ENCODE assay signal across 20 cellular contexts in genomic region chr9:89939893-89940292, GRCh38.
A peak's percentile ranks its signal among the peaks of the same experiment; 100 is the strongest.
DNase-seq lines count a peak whose midpoint lies in the region; ATAC-seq and TF ChIP-seq lines count a peak whose summit lies in the region.
"Had no signal": no experiment of that assay in that cellular context is flagged by ENCODE, and none has a peak within 500 bp of the region (broad histone marks: within the 10 kb centered on the region; RNA-seq: fewer than 3 reads in every experiment).

No MANE protein-coding gene starts in this region.

- no peaks in the 10 kb centered on the region for H3K36me3 Mint-ChIP-seq in activated CD4-positive, alpha-beta T cell treated with anti-CD3 and anti-CD28 coated beads, Interleukin-2, amount 10 ng/mL, durations not matched to agents 7 days and 5 days (ENCODE audit: low read depth)
- H3K36me3 Mint-ChIP-seq in activated CD4-positive, alpha-beta T cell treated with anti-CD3 and anti-CD28 coated beads for 36 hours (ENCODE audit: low read depth): no peaks in the 10 kb centered on the region
- H3K36me3 Mint-ChIP-seq: CD4-positive, CD25-positive, alpha-beta regulatory T cell; CD8-positive, alpha-beta T cell had no signal

- peaks cover 10 to 17% of the 10 kb centered on the region in 2 donors for H3K4me1 ChIP-seq in adrenal gland (replicated peaks in 1 of 2)
- H3K4me1 ChIP-seq in uterus: peaks cover 0 to 12% of the 10 kb centered on the region in 2 donors
- H3K4me1 ChIP-seq: Caco-2 had no signal

- H3K4me3 Mint-ChIP-seq in activated CD4-positive, alpha-beta T cell treated with anti-CD3 and anti-CD28 coated beads, Interleukin-2, amount 10 ng/mL, durations not matched to agents 7 days and 5 days: no peak overlapping the region
- H3K4me3 Mint-ChIP-seq in activated CD4-positive, alpha-beta T cell treated with anti-CD3 and anti-CD28 coated beads for 36 hours: no peak overlapping the region
- H3K4me3 Mint-ChIP-seq: B cell; CD4-positive, CD25-positive, alpha-beta regulatory T cell; CD8-positive, alpha-beta T cell had no signal

- peak overlapping the region; percentile 47 for H3K27ac Mint-ChIP-seq in activated CD4-positive, alpha-beta T cell treated with anti-CD3 and anti-CD28 coated beads, Interleukin-2, amount 10 ng/mL, durations not matched to agents 7 days and 5 days
- no peak overlapping the region for H3K27ac Mint-ChIP-seq in activated CD4-positive, alpha-beta T cell treated with anti-CD3 and anti-CD28 coated beads for 36 hours
- H3K27ac Mint-ChIP-seq: B cell; CD8-positive, alpha-beta T cell had no signal

- no peak for ATAC-seq in activated CD4-positive, alpha-beta T cell treated with anti-CD3 and anti-CD28 coated beads for 36 hours
- ATAC-seq in GM19351 (IDR thresholded peaks at IDR 0.05; ENCODE audit: unreplicated experiment): no peak
- ATAC-seq: CD8-positive, alpha-beta T cell had no signal

- H3K9me3 ChIP-seq in adrenal gland (replicated peaks in 1 of 3) (no peaks in the 10 kb centered on the region), uterus (no peaks in the 10 kb centered on the region)
- H3K9me3 ChIP-seq: BLaER1, Caco-2 had no signal

- H3K27me3 Mint-ChIP-seq in activated CD4-positive, alpha-beta T cell treated with anti-CD3 and anti-CD28 coated beads, Interleukin-2, amount 10 ng/mL, durations not matched to agents 7 days and 5 days: peaks cover 31% of the 10 kb centered on the region
- H3K27me3 Mint-ChIP-seq in activated CD4-positive, alpha-beta T cell treated with anti-CD3 and anti-CD28 coated beads for 36 hours: peaks cover 18% of the 10 kb centered on the region

- CTCF ChIA-PET in activated CD4-positive, alpha-beta T cell treated with anti-CD3 and anti-CD28 coated beads, Interleukin-2, amount 10 ng/mL, durations not matched to agents 7 days and 5 days (lab: Charles Lee): no interaction called here
- CTCF ChIA-PET in activated CD4-positive, alpha-beta T cell treated with anti-CD3 and anti-CD28 coated beads for 36 hours (lab: Charles Lee): no interaction called here

- 90 to 94% (median 92%) methylated on average over 8 of the region's 8 CpGs for WGBS in adrenal gland, 4 donors

- no peak overlapping the region for H3K4me3 ChIP-seq in adrenal gland
- H3K4me3 ChIP-seq in uterus: no peak overlapping the region
- H3K4me3 ChIP-seq: BLaER1, GM23248 had no signal

- TF ChIP-seq POLR2A in adrenal gland (IDR thresholded peaks at IDR 0.05): no peak
- TF ChIP-seq POLR2A in uterus (IDR thresholded peaks at IDR 0.05): no peak

- DNase-seq in activated CD4-positive, alpha-beta T cell treated with anti-CD3 and anti-CD28 coated beads, Interleukin-2, amount 10 ng/mL, durations not matched to agents 7 days and 5 days: no peak
- no peak for DNase-seq in activated CD4-positive, alpha-beta T cell treated with anti-CD3 and anti-CD28 coated beads for 36 hours
- DNase-seq in adrenal gland: peak in 1 of 7 donors; percentile 22
- DNase-seq in left kidney (ENCODE audit: low read depth, low spot score): peak; percentile 49
- no peak for DNase-seq in uterus
- DNase-seq in RKO (ENCODE audit: low spot score): no peak
- no peak for DNase-seq in stimulated activated CD4-positive, alpha-beta T cell treated with anti-CD3 and anti-CD28 coated beads, Interleukin-1b, Interleukin-23, amount 100 ng/mL, for 48 hours
- DNase-seq: Caco-2; CD4-positive, CD25-positive, alpha-beta regulatory T cell; CD8-positive, alpha-beta T cell; DMS153; DND-41; H7; HCEC 1CT had no signal

- no peaks in the 10 kb centered on the region for H3K36me3 ChIP-seq in adrenal gland (replicated peaks in 1 of 2)
- no peaks in the 10 kb centered on the region for H3K36me3 ChIP-seq in uterus
- H3K36me3 ChIP-seq: BLaER1 had no signal

- H3K27me3 ChIP-seq in adrenal gland (no peaks in the 10 kb centered on the region), uterus (no peaks in the 10 kb centered on the region)
- H3K27me3 ChIP-seq: BLaER1 had no signal

- intact Hi-C loops in activated CD4-positive, alpha-beta T cell treated with anti-CD3 and anti-CD28 coated beads for 36 hours (cut with DNase I, micrococcal nuclease): no loop called here
- intact Hi-C loops in adrenal gland (cut with DNase I) (no loop called here), uterus (cut with DNase I; ENCODE audit: low total_unique reads) (no loop called here)

- H3K27ac ChIP-seq in adrenal gland (peak overlapping the region in 3 of 5 donors; percentile 53 to 72 (median 70)), uterus (peak overlapping the region; percentile 32 to 76)
- H3K27ac ChIP-seq: 22Rv1, BLaER1, C4-2B, GM23248 had no signal

- no peaks in the 10 kb centered on the region for H3K9me3 Mint-ChIP-seq in activated CD4-positive, alpha-beta T cell treated with anti-CD3 and anti-CD28 coated beads, Interleukin-2, amount 10 ng/mL, durations not matched to agents 7 days and 5 days
- H3K9me3 Mint-ChIP-seq in activated CD4-positive, alpha-beta T cell treated with anti-CD3 and anti-CD28 coated beads for 36 hours (ENCODE audit: low read depth): no peaks in the 10 kb centered on the region
- H3K9me3 Mint-ChIP-seq: CD4-positive, CD25-positive, alpha-beta regulatory T cell; CD8-positive, alpha-beta T cell had no signal

- H3K4me1 Mint-ChIP-seq in activated CD4-positive, alpha-beta T cell treated with anti-CD3 and anti-CD28 coated beads, Interleukin-2, amount 10 ng/mL, durations not matched to agents 7 days and 5 days: peaks cover 5% of the 10 kb centered on the region
- H3K4me1 Mint-ChIP-seq in activated CD4-positive, alpha-beta T cell treated with anti-CD3 and anti-CD28 coated beads for 36 hours: peaks cover 8% of the 10 kb centered on the region

- TF ChIP-seq CTCF in adrenal gland (IDR thresholded peaks at IDR 0.05) (no peak), uterus (IDR thresholded peaks at IDR 0.05) (no peak)

- POLR2A ChIA-PET in activated CD4-positive, alpha-beta T cell treated with anti-CD3 and anti-CD28 coated beads, Interleukin-2, amount 10 ng/mL, durations not matched to agents 7 days and 5 days (lab: Charles Lee): no interaction called here
- POLR2A ChIA-PET in activated CD4-positive, alpha-beta T cell treated with anti-CD3 and anti-CD28 coated beads for 36 hours (lab: Charles Lee): no interaction called here
